8 cellular contexts compared by ENCODE assay signal in genomic region chr7:26369519-26370385, GRCh38.
DNase-seq lines count a peak whose midpoint lies in the region; ATAC-seq, FAIRE-seq and TF ChIP-seq lines count a peak whose summit lies in the region.

No MANE protein-coding gene starts in this region.

- H3K27ac ChIP-seq in GM12878 (ENCODE audit: control insufficient read depth, insufficient read depth) (no peak overlapping the region), stomach (peak overlapping the region in 1 of 5 donors; percentile 8)

- ATAC-seq in activated T-cell treated with anti-CD3 and anti-CD28 coated beads, Interleukin-2, amount 50 U/mL, for 4 hours, result peak; percentile 71 to 82
- ATAC-seq in GM12878 (peak; percentile 78), GM19023 (IDR thresholded peaks at IDR 0.05; ENCODE audit: unreplicated experiment) (no peak)

- TF ChIP-seq EP300 in GM12878 (IDR thresholded peaks at IDR 0.05; ENCODE audit: borderline replicate concordance in 1 of 2, control insufficient read depth in 1 of 2, low read depth in 2 of 2, low read length in 2 of 2) (no peak), stomach (IDR thresholded peaks at IDR 0.05) (no peak)

- TF ChIP-seq CTCF in GM12878 (IDR thresholded peaks at IDR 0.05 in 2 of 3, conservative IDR thresholded peaks at IDR 0.05 in 1 of 3; ENCODE audit: control insufficient read depth in 2 of 3, extremely low read depth in 1 of 3, insufficient read depth in 1 of 3, low read depth in 3 of 3, low read length in 3 of 3) (peak; percentile 59 to 70 (median 60)), stomach (IDR thresholded peaks at IDR 0.05) (peak in 5 of 7 experiments; percentile 50 to 79 (median 77))

- no TSS peak for BruUV-seq in GM12878 (replicated peaks; lab: Mats Ljungman, UMichigan)

- H3K4me1 Mint-ChIP-seq in activated T-cell treated with anti-CD3 and anti-CD28 coated beads, Interleukin-2, amount 50 U/mL, for 4 hours (ENCODE audit: low read depth), result peaks cover 7% of the 10 kb centered on the region
- peaks cover 10% of the 10 kb centered on the region for H3K4me1 Mint-ChIP-seq in activated T-cell treated with anti-CD3 and anti-CD28 coated beads, Interleukin-2, amount 50 U/mL, for 24 hours (ENCODE audit: low read depth)
- peaks cover 7 to 16% of the 10 kb centered on the region in 2 donors for H3K4me1 Mint-ChIP-seq in immature natural killer cell

- H3K4me1 ChIP-seq in NT2/D1 (ENCODE audit: insufficient read depth, insufficient read length) (no peaks in the 10 kb centered on the region), GM12878 (ENCODE audit: control insufficient read depth, insufficient read depth, low read length) (peaks cover 11% of the 10 kb centered on the region), stomach (peaks cover 0 to 16% (median 5%) of the 10 kb centered on the region in 4 donors)

- peaks cover 3% of the 10 kb centered on the region for H3K27me3 ChIP-seq in NT2/D1 (ENCODE audit: insufficient read depth, insufficient read length)
- H3K27me3 ChIP-seq in GM12878 (replicated peaks in 1 of 2; ENCODE audit: control insufficient read depth in 2 of 2, insufficient read depth in 2 of 2, low read length in 1 of 2), result no peaks in the 10 kb centered on the region
- H3K27me3 ChIP-seq in stomach, result peaks cover 2 to 90% (median 16%) of the 10 kb centered on the region in 3 donors

- peak; percentile 64 for TF ChIP-seq RAD21 in GM12878 (IDR thresholded peaks at IDR 0.05; ENCODE audit: insufficient read depth, low read depth, low read length)

- TF ChIP-seq POLR2A in GM12878 (IDR thresholded peaks at IDR 0.05; ENCODE audit: low read depth, low read length) (no peak), stomach (IDR thresholded peaks at IDR 0.05) (no peak)

- H3K9ac ChIP-seq in NT2/D1 (ENCODE audit: insufficient read length, low read depth) (no peak overlapping the region), GM12878 (ENCODE audit: control insufficient read depth, insufficient read depth, low read length) (no peak overlapping the region)

- CTCF ChIA-PET in GM12878 (lab: Yijun Ruan, JAX), result interaction anchor here (0.6 to 3.9 kb wide), 87 partner anchors 8 to 1551 kb away, joined by 3 to 66 read pairs (median 5); partner anchors contain the start of gene SNX10

- H4K20me1 ChIP-seq in GM12878 (ENCODE audit: control insufficient read depth, insufficient read depth), result no peaks in the 10 kb centered on the region

- H3K79me2 ChIP-seq in GM12878 (ENCODE audit: control insufficient read depth, insufficient read depth, low read length), result no peaks in the 10 kb centered on the region

- WGBS in GM12878 (ENCODE audit: insufficient coverage, insufficient replicate concordance, low lambda C conversion rate, missing lambda C conversion rate), result 34% methylated on average over 8 of the region's 8 CpGs
- WGBS in stomach, 5 donors, result 32 to 36% (median 34%) methylated on average over 8 of the region's 8 CpGs

- SMC1A ChIA-PET in GM12878 (lab: Charles Lee; ENCODE audit: uncharacterized antibody, unreplicated experiment), result interaction anchor here (0.6 to 5.0 kb wide), 52 partner anchors 9 to 793 kb away, joined by 3 to 42 read pairs (median 4); no protein-coding TSS in a partner anchor

- POLR2A ChIA-PET in GM12878 (lab: Charles Lee), result interaction anchor here (0.6 kb wide), 1 partner anchor 283 kb away, joined by 5 read pairs; no protein-coding TSS in a partner anchor

- H3K9me3 Mint-ChIP-seq in activated T-cell treated with anti-CD3 and anti-CD28 coated beads, Interleukin-2, amount 50 U/mL, for 4 hours, result no peaks in the 10 kb centered on the region
- no peaks in the 10 kb centered on the region for H3K9me3 Mint-ChIP-seq in activated T-cell treated with anti-CD3 and anti-CD28 coated beads, Interleukin-2, amount 50 U/mL, for 24 hours
- H3K9me3 Mint-ChIP-seq in immature natural killer cell, result no peaks in the 10 kb centered on the region

- no peak overlapping the region for H3K4me3 Mint-ChIP-seq in activated T-cell treated with anti-CD3 and anti-CD28 coated beads, Interleukin-2, amount 50 U/mL, for 4 hours
- no peak overlapping the region for H3K4me3 Mint-ChIP-seq in activated T-cell treated with anti-CD3 and anti-CD28 coated beads, Interleukin-2, amount 50 U/mL, for 24 hours
- H3K4me3 Mint-ChIP-seq in immature natural killer cell, result peak overlapping the region in 1 of 5 donors; percentile 9

- RAD21 ChIA-PET in GM12878 (lab: Charles Lee; ENCODE audit: unreplicated experiment), result interaction anchor here (0.6 to 2.5 kb wide), 32 partner anchors 8 to 793 kb away, joined by 3 to 33 read pairs (median 5); no protein-coding TSS in a partner anchor

- DNase-seq in activated T-cell treated with anti-CD3 and anti-CD28 coated beads, Interleukin-2, amount 50 U/mL, for 4 hours, result no peak
- no peak for DNase-seq in activated T-cell treated with anti-CD3 and anti-CD28 coated beads, Interleukin-2, amount 50 U/mL, for 24 hours
- DNase-seq in HTR-8/SVneo (ENCODE audit: insufficient read length, low spot score), result peak; percentile 40
- peak; percentile 30 for DNase-seq in NT2/D1 (ENCODE audit: low read depth, low spot score)
- no peak for DNase-seq in GM12878 (ENCODE audit: low read depth, low spot score)
- DNase-seq in immature natural killer cell, result peak; percentile 39 to 48 (median 43)
- no peak for DNase-seq in stomach

- FAIRE-seq in HTR-8/SVneo (lab: Jason Lieb, UNC) (no peak), GM12878 (lab: Jason Lieb, UNC) (no peak)

- no peak overlapping the region for H3K4me2 ChIP-seq in GM12878 (ENCODE audit: control insufficient read depth, insufficient read depth)

- H3K36me3 ChIP-seq in NT2/D1 (ENCODE audit: insufficient read depth, insufficient read length, low read length) (no peaks in the 10 kb centered on the region), GM12878 (ENCODE audit: control insufficient read depth in 2 of 2, insufficient read depth in 2 of 2, low read length in 1 of 2) (peaks cover 6 to 17% of the 10 kb centered on the region in 2 experiments), stomach (no peaks in the 10 kb centered on the region)

- in situ Hi-C loops in GM12878 (cut with MboI), result loop anchor here (5.0 to 10.0 kb wide), 6 partner anchors 133 to 788 kb away; partner anchors contain the start of gene HOXA7

- H3K36me3 Mint-ChIP-seq in activated T-cell treated with anti-CD3 and anti-CD28 coated beads, Interleukin-2, amount 50 U/mL, for 4 hours (ENCODE audit: insufficient read depth), result peaks cover 24% of the 10 kb centered on the region
- peaks cover 44% of the 10 kb centered on the region for H3K36me3 Mint-ChIP-seq in activated T-cell treated with anti-CD3 and anti-CD28 coated beads, Interleukin-2, amount 50 U/mL, for 24 hours (ENCODE audit: low read depth)
- H3K36me3 Mint-ChIP-seq in immature natural killer cell, result peaks cover 11 to 31% (median 27%) of the 10 kb centered on the region in 3 donors

- intact Hi-C loops in GM12878 (cut with micrococcal nuclease; ENCODE audit: unreplicated experiment) (loop anchor here (1.0 to 5.0 kb wide), 5 partner anchors 131 to 792 kb away; no protein-coding TSS in a partner anchor), stomach (cut with DNase I; ENCODE audit: low total_unique reads) (loop anchor here (5.0 kb wide), 3 partner anchors 298 to 793 kb away; no protein-coding TSS in a partner anchor)

- no peak overlapping the region for H3K4me3 ChIP-seq in NT2/D1 (ENCODE audit: insufficient read length, low read depth)
- H3K4me3 ChIP-seq in GM12878, result no peak overlapping the region
- no peak overlapping the region for H3K4me3 ChIP-seq in stomach

- H3K9me3 ChIP-seq in NT2/D1 (ENCODE audit: insufficient read depth, low read length), result no peaks in the 10 kb centered on the region
- H3K9me3 ChIP-seq in GM12878 (replicated peaks; ENCODE audit: control insufficient read depth, insufficient read depth, low read length), result no peaks in the 10 kb centered on the region
- no peaks in the 10 kb centered on the region for H3K9me3 ChIP-seq in stomach

- H2AFZ ChIP-seq in GM12878 (ENCODE audit: control insufficient read depth, low read depth, low read length), result no peak overlapping the region

- peaks cover 12% of the 10 kb centered on the region for H3K27me3 Mint-ChIP-seq in activated T-cell treated with anti-CD3 and anti-CD28 coated beads, Interleukin-2, amount 50 U/mL, for 4 hours (ENCODE audit: low read depth)
- H3K27me3 Mint-ChIP-seq in activated T-cell treated with anti-CD3 and anti-CD28 coated beads, Interleukin-2, amount 50 U/mL, for 24 hours, result peaks cover 20% of the 10 kb centered on the region
- H3K27me3 Mint-ChIP-seq in immature natural killer cell (ENCODE audit: low read depth in 3 of 3), result no peaks in the 10 kb centered on the region

- no peak overlapping the region for H3K27ac Mint-ChIP-seq in activated T-cell treated with anti-CD3 and anti-CD28 coated beads, Interleukin-2, amount 50 U/mL, for 24 hours
- peak overlapping the region in 1 of 6 donors; percentile 11 for H3K27ac Mint-ChIP-seq in immature natural killer cell

TF ChIP-seq in GM12878, 131 proteins besides CTCF, POLR2A, EP300 and RAD21:
- peak; percentile 76 for TF ChIP-seq SMC3 (IDR thresholded peaks at IDR 0.05; ENCODE audit: borderline replicate concordance, low read length)
- TF ChIP-seq YY1 (IDR thresholded peaks at IDR 0.05; ENCODE audit: low read depth, low read length), result peak; percentile 53
- no peak for TF ChIP-seq KLF5 (IDR thresholded peaks at IDR 0.05; ENCODE audit: partially characterized antibody)

Comparison
In these comparisons a context has a peak if more than half of its experiments do, and no peak if none do; other contexts are left out.
1. DNase-seq: peak in HTR-8/SVneo (single experiment), NT2/D1 (single experiment) and immature natural killer cell (3 of 3); none in activated T-cell treated with anti-CD3 and anti-CD28 coated beads, Interleukin-2, amount 50 U/mL, for 4 hours (single experiment), activated T-cell treated with anti-CD3 and anti-CD28 coated beads, Interleukin-2, amount 50 U/mL, for 24 hours (single experiment), GM12878 (single experiment) and stomach (single experiment).